8 cellular contexts compared by ENCODE assay signal in genomic region chr20:53162251-53162835, GRCh38.
DNase-seq lines count a peak whose midpoint lies in the region; ATAC-seq and TF ChIP-seq lines count a peak whose summit lies in the region.

No MANE protein-coding gene starts in this region.

- POLR2A ChIA-PET in GM10248 (lab: Yijun Ruan, JAX), result no interaction called here

- CTCF ChIA-PET in GM10248 (lab: Yijun Ruan, JAX), result no interaction called here

- peak overlapping the region; percentile 35 to 70 (median 46) for H3K27ac ChIP-seq in right lobe of liver

- H3K4me3 ChIP-seq in right lobe of liver, result no peak overlapping the region

- no peaks in the 10 kb centered on the region for H3K9me3 ChIP-seq in right lobe of liver

- H3K4me1 Mint-ChIP-seq in brain, result peaks cover 10% of the 10 kb centered on the region

- peaks cover 0 to 4% (median 0%) of the 10 kb centered on the region in 5 experiments for H3K9me3 Mint-ChIP-seq in brain

- no peaks in the 10 kb centered on the region for H3K36me3 Mint-ChIP-seq in brain

- H3K27me3 Mint-ChIP-seq in brain, result peaks cover 6% of the 10 kb centered on the region

- H3K27ac Mint-ChIP-seq in brain, result peak overlapping the region in 3 of 5 experiments; percentile 10 to 88 (median 24)

- TF ChIP-seq POLR2A in right lobe of liver (IDR thresholded peaks at IDR 0.05), result peak; percentile 43

- H3K4me3 Mint-ChIP-seq in brain, result peak overlapping the region in 3 of 5 experiments; percentile 30 to 57 (median 43)

- TF ChIP-seq CTCF in GM10248 (IDR thresholded peaks at IDR 0.05; ENCODE audit: control extremely low read depth, extremely low read depth, low read depth, missing control alignments) (no peak), brain (conservative IDR thresholded peaks at IDR 0.05) (no peak), right lobe of liver (IDR thresholded peaks at IDR 0.05) (peak in 3 of 4 donors; percentile 7 to 14 (median 9))

- 44% methylated on average over 13 of the region's 13 CpGs for WGBS in right lobe of liver (ENCODE audit: insufficient coverage, low coverage, low lambda C conversion rate, missing lambda C conversion rate)

- ATAC-seq in right lobe of liver (peak; percentile 57 to 75 (median 68)), HG03135 (IDR thresholded peaks at IDR 0.05; ENCODE audit: unreplicated experiment) (no peak), SK-N-SH treated with all-trans-retinoic acid at 6 μM for 48 hours (no peak)

- no peaks in the 10 kb centered on the region for H3K36me3 ChIP-seq in right lobe of liver

- peaks cover 0 to 11% (median 2%) of the 10 kb centered on the region in 4 donors for H3K4me1 ChIP-seq in right lobe of liver

- DNase-seq in GM10248 (ENCODE audit: extremely low spot score) (peak; percentile 16), NCI-H1930 (lab: John Stamatoyannopoulos, UW) (peak; percentile 10 to 46), right lobe of liver (peak in 1 of 3 donors; percentile 56), epidermal melanocyte (ENCODE audit: insufficient read length, low spot score) (no peak)
- no peak for DNase-seq in stimulated activated CD8-positive, alpha-beta memory T cell treated with anti-CD3 and anti-CD28 coated beads, Interleukin-4, amount 100 ng/mL, for 48 hours

- intact Hi-C loops in right lobe of liver (cut with DNase I), result no loop called here

- H3K27me3 ChIP-seq in right lobe of liver, result no peaks in the 10 kb centered on the region

TF ChIP-seq in SK-N-SH treated with all-trans-retinoic acid at 6 μM for 48 hours, 23 proteins besides CTCF, POLR2A, EP300 and RAD21:
- no peak for TF ChIP-seq ISL1 (CRISPR knock-in tag; IDR thresholded peaks at IDR 0.05)
- TF ChIP-seq BACH2 (CRISPR knock-in tag; IDR thresholded peaks at IDR 0.05; ENCODE audit: borderline replicate concordance), result no peak
- TF ChIP-seq ZNF565 (CRISPR knock-in tag; conservative IDR thresholded peaks at IDR 0.05; ENCODE audit: low read depth), result no peak
- TF ChIP-seq ZFP30 (CRISPR knock-in tag; IDR thresholded peaks at IDR 0.05), result no peak
- no peak for TF ChIP-seq TOX (CRISPR knock-in tag; IDR thresholded peaks at IDR 0.05; ENCODE audit: borderline replicate concordance)
- no peak for TF ChIP-seq POU6F1 (CRISPR knock-in tag; IDR thresholded peaks at IDR 0.05; ENCODE audit: borderline replicate concordance, low read depth)
- TF ChIP-seq TCF4 (CRISPR knock-in tag; IDR thresholded peaks at IDR 0.05; ENCODE audit: borderline replicate concordance), result no peak
- no peak for TF ChIP-seq GLIS3 (CRISPR knock-in tag; IDR thresholded peaks at IDR 0.05)
- TF ChIP-seq CSRNP3 (CRISPR knock-in tag; IDR thresholded peaks at IDR 0.05), result no peak
- TF ChIP-seq PPARA (CRISPR knock-in tag; IDR thresholded peaks at IDR 0.05; ENCODE audit: borderline replicate concordance), result no peak
- no peak for TF ChIP-seq OSR1 (CRISPR knock-in tag; IDR thresholded peaks at IDR 0.05)
- TF ChIP-seq RARB (CRISPR knock-in tag; IDR thresholded peaks at IDR 0.05), result no peak
- TF ChIP-seq PATZ1 (CRISPR knock-in tag; IDR thresholded peaks at IDR 0.05; ENCODE audit: borderline replicate concordance), result no peak
- TF ChIP-seq CSDC2 (CRISPR knock-in tag; IDR thresholded peaks at IDR 0.05), result no peak
- no peak for TF ChIP-seq ZNF70 (CRISPR knock-in tag; IDR thresholded peaks at IDR 0.05)
- TF ChIP-seq SNAI2 (CRISPR knock-in tag; IDR thresholded peaks at IDR 0.05), result no peak
- no peak for TF ChIP-seq ZC3H10 (CRISPR knock-in tag; IDR thresholded peaks at IDR 0.05)
- TF ChIP-seq ZNF8 (CRISPR knock-in tag; IDR thresholded peaks at IDR 0.05), result no peak

Comparison
In these comparisons a context has a peak if more than half of its experiments do, and no peak if none do; other contexts are left out.
1. DNase-seq: peak in GM10248 (single experiment) and NCI-H1930 (2 of 2); none in epidermal melanocyte (single experiment) and stimulated activated CD8-positive, alpha-beta memory T cell treated with anti-CD3 and anti-CD28 coated beads, Interleukin-4, amount 100 ng/mL, for 48 hours (single experiment).
2. CTCF ChIP-seq: peak in right lobe of liver (3 of 4); none in GM10248 (single experiment) and brain (0 of 2).
3. ATAC-seq: peak in right lobe of liver (4 of 4); none in HG03135 (single experiment) and SK-N-SH treated with all-trans-retinoic acid at 6 μM for 48 hours (single experiment).